16 cellular contexts compared by ENCODE assay signal in the genomic region with DNA sequence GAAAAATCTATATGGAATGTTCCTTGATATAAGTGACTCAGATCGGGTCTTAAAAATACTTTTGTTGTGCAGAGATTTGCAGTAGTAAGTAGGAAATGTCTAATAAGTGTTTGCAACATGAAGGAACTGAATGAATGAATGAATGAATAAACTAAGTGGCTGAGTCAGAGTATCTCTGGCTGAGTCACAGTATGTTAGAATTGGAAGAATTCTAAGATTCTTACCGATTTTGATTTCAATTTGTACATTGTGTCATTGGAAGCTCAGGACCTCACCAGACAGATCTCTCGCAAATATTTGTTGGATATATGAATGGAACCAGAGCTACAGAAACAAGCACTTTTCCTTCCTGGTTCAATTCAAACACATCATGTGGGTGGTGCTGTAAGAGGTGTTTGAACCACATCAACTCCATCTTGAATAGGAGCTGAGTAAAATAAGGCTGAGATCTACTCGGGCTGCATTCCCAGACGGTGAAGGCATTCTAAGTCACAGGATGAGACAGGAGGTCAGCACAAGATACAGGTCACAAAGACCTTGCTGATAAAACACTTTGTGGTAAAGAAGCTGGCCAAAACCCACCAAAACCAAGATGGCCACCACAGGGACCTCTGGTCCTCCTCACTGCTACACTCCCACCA.
A peak's percentile ranks its signal among the peaks of the same experiment; 100 is the strongest.
DNase-seq lines count a peak whose midpoint lies in the region; ATAC-seq, FAIRE-seq and TF ChIP-seq lines count a peak whose summit lies in the region.
"Had no signal": no experiment of that assay in that cellular context is flagged by ENCODE, and none has a peak within 500 bp of the region (broad histone marks: within the 10 kb centered on the region; RNA-seq: fewer than 3 reads in every experiment).

No MANE protein-coding gene starts in this region.

- H3K9me3 Mint-ChIP-seq in osteocyte (ENCODE audit: unreplicated experiment) = no peaks in the 10 kb centered on the region
- no peaks in the 10 kb centered on the region for H3K9me3 Mint-ChIP-seq in activated T-cell treated with anti-CD3 and anti-CD28 coated beads, Interleukin-2, amount 50 U/mL, for 72 hours
- H3K9me3 Mint-ChIP-seq: stimulated activated naive CD8-positive, alpha-beta T cell treated with anti-CD3 and anti-CD28 coated beads, Interleukin-15, amount 100 ng/mL, for 72 hours had no signal

- no peaks in the 10 kb centered on the region for H3K9me1 ChIP-seq in endothelial cell of umbilical vein (replicated peaks; ENCODE audit: control insufficient read depth, extremely low read depth, insufficient read depth, low read length)

- H3K27ac ChIP-seq in endothelial cell of umbilical vein (ENCODE audit: insufficient read depth, low read depth, low read length) = peak overlapping the region; percentile 19
- H3K27ac ChIP-seq: heart left ventricle, parathyroid adenoma had no signal

- H3K4me1 ChIP-seq in endothelial cell of umbilical vein (ENCODE audit: control insufficient read depth, extremely low read depth, insufficient read depth, low read length) = peaks cover 8% of the 10 kb centered on the region

- H3K4me1 Mint-ChIP-seq in osteocyte (ENCODE audit: unreplicated experiment) = peaks cover 39% of the 10 kb centered on the region
- peaks cover 59% of the 10 kb centered on the region for H3K4me1 Mint-ChIP-seq in activated T-cell treated with anti-CD3 and anti-CD28 coated beads, Interleukin-2, amount 50 U/mL, for 72 hours (ENCODE audit: low read depth)

- H3K27ac Mint-ChIP-seq in osteocyte (ENCODE audit: unreplicated experiment) = peak overlapping the region; percentile 88
- no peak overlapping the region for H3K27ac Mint-ChIP-seq in activated T-cell treated with anti-CD3 and anti-CD28 coated beads, Interleukin-2, amount 50 U/mL, for 72 hours

- H2AFZ ChIP-seq in endothelial cell of umbilical vein (ENCODE audit: low read depth, low read length) = peak overlapping the region; percentile 35
- H2AFZ ChIP-seq: parathyroid adenoma had no signal

- CTCF ChIA-PET in endothelial cell of umbilical vein (lab: Charles Lee) = no interaction called here

- no peak for ATAC-seq in HG03439 (IDR thresholded peaks at IDR 0.05; ENCODE audit: unreplicated experiment)
- ATAC-seq in activated T-cell treated with anti-CD3 and anti-CD28 coated beads, Interleukin-2, amount 50 U/mL, for 72 hours (replicated peaks in 1 of 2) = no peak
- ATAC-seq: heart left ventricle; stimulated activated naive CD8-positive, alpha-beta T cell treated with anti-CD3 and anti-CD28 coated beads, Interleukin-15, amount 100 ng/mL, for 72 hours had no signal

- peak overlapping the region; percentile 5 for H3K4me2 ChIP-seq in endothelial cell of umbilical vein (ENCODE audit: insufficient read depth, low read length)

- no peaks in the 10 kb centered on the region for H3K36me3 ChIP-seq in endothelial cell of umbilical vein (ENCODE audit: control insufficient read depth in 2 of 2, extremely low read depth in 1 of 2, insufficient read depth in 2 of 2, low read length in 2 of 2)
- H3K36me3 ChIP-seq: heart left ventricle had no signal

- no peaks in the 10 kb centered on the region for H3K9me3 ChIP-seq in endothelial cell of umbilical vein (replicated peaks; ENCODE audit: control insufficient read depth, insufficient read depth, low read length)
- H3K9me3 ChIP-seq: heart left ventricle had no signal

- no peak overlapping the region for H3K4me3 ChIP-seq in endothelial cell of umbilical vein (replicated peaks in 1 of 3; ENCODE audit: insufficient read depth in 1 of 3, low read depth in 1 of 3, low read length in 3 of 3)
- H3K4me3 ChIP-seq: heart left ventricle had no signal

- peak; percentile 43 for FAIRE-seq in endothelial cell of umbilical vein (lab: Jason Lieb, UNC)
- FAIRE-seq: GM12892 had no signal

- dilution Hi-C loops in endothelial cell of umbilical vein (cut with MboI; ENCODE audit: extremely low pct_ligation_motif_present, low sequenced_read_pairs) = no loop called here

- intact Hi-C loops in endothelial cell of umbilical vein (cut with micrococcal nuclease) = no loop called here

- H3K27me3 Mint-ChIP-seq in osteocyte (ENCODE audit: unreplicated experiment) = no peaks in the 10 kb centered on the region
- H3K27me3 Mint-ChIP-seq in activated T-cell treated with anti-CD3 and anti-CD28 coated beads, Interleukin-2, amount 50 U/mL, for 72 hours (ENCODE audit: low read depth) = no peaks in the 10 kb centered on the region
- H3K27me3 Mint-ChIP-seq: stimulated activated naive CD8-positive, alpha-beta T cell treated with anti-CD3 and anti-CD28 coated beads, Interleukin-15, amount 100 ng/mL, for 72 hours had no signal

- DNase-seq in EL = peak; percentile 86
- DNase-seq in NCI-H226 = peak; percentile 19
- peak; percentile 32 for DNase-seq in endothelial cell of umbilical vein (ENCODE audit: low read depth, low spot score)
- DNase-seq in osteocyte (ENCODE audit: extremely low spot score, unreplicated experiment) = no peak
- no peak for DNase-seq in Ammon's horn (ENCODE audit: low spot score)
- DNase-seq in SW 1271 (lab: John Stamatoyannopoulos, UW) = no peak
- no peak for DNase-seq in activated T-cell treated with anti-CD3 and anti-CD28 coated beads, Interleukin-2, amount 50 U/mL, for 72 hours
- DNase-seq: activated CD4-positive, CD25-positive, alpha-beta regulatory T cell; heart left ventricle; NCI-H69; SIG-M5; stimulated activated CD4-positive, alpha-beta T cell treated with anti-CD3 and anti-CD28 coated beads, Interleukin-4, amount 100 ng/mL, for 24 hours; stimulated activated naive CD8-positive, alpha-beta T cell treated with anti-CD3 and anti-CD28 coated beads, Interleukin-15, amount 100 ng/mL, for 72 hours had no signal

- H3K27me3 ChIP-seq in endothelial cell of umbilical vein (ENCODE audit: control insufficient read depth in 2 of 2, insufficient read depth in 2 of 2, low read length in 2 of 2) = no peaks in the 10 kb centered on the region
- H3K27me3 ChIP-seq: heart left ventricle had no signal

- H3K36me3 Mint-ChIP-seq in osteocyte (ENCODE audit: unreplicated experiment) = peaks cover 4% of the 10 kb centered on the region
- H3K36me3 Mint-ChIP-seq in activated T-cell treated with anti-CD3 and anti-CD28 coated beads, Interleukin-2, amount 50 U/mL, for 72 hours (ENCODE audit: insufficient read depth in 2 of 2) = peaks cover 2 to 11% of the 10 kb centered on the region in 2 donors

- TF ChIP-seq CTCF in endothelial cell of umbilical vein (IDR thresholded peaks at IDR 0.05; ENCODE audit: extremely low read depth in 1 of 2, insufficient read depth in 1 of 2, low read depth in 1 of 2, low read length in 2 of 2) (no peak), osteocyte (IDR thresholded peaks at IDR 0.05) (no peak)

- no TSS peak for BruUV-seq in endothelial cell of umbilical vein (replicated peaks; lab: Mats Ljungman, UMichigan)

- no peak for TF ChIP-seq POLR2A in endothelial cell of umbilical vein (IDR thresholded peaks at IDR 0.05; ENCODE audit: low read depth, low read length)

- H4K20me1 ChIP-seq in endothelial cell of umbilical vein (replicated peaks; ENCODE audit: control insufficient read depth, extremely low read depth, insufficient read depth, low read length) = no peaks in the 10 kb centered on the region

- no peak overlapping the region for H3K4me3 Mint-ChIP-seq in osteocyte (ENCODE audit: unreplicated experiment)
- H3K4me3 Mint-ChIP-seq in activated T-cell treated with anti-CD3 and anti-CD28 coated beads, Interleukin-2, amount 50 U/mL, for 72 hours = no peak overlapping the region
- H3K4me3 Mint-ChIP-seq: stimulated activated naive CD8-positive, alpha-beta T cell treated with anti-CD3 and anti-CD28 coated beads, Interleukin-15, amount 100 ng/mL, for 72 hours had no signal

- H3K9ac ChIP-seq in endothelial cell of umbilical vein (replicated peaks; ENCODE audit: extremely low read depth, insufficient read depth, low read length) = no peak overlapping the region
- H3K9ac ChIP-seq: parathyroid adenoma had no signal

- no peaks in the 10 kb centered on the region for H3K79me2 ChIP-seq in endothelial cell of umbilical vein (ENCODE audit: control insufficient read depth, insufficient read depth, low read length)

- POLR2A ChIA-PET in endothelial cell of umbilical vein (lab: Charles Lee) = no interaction called here

TF ChIP-seq in endothelial cell of umbilical vein, 7 proteins besides CTCF, POLR2A, EP300 and RAD21:
- TF ChIP-seq JUN (IDR thresholded peaks at IDR 0.05; ENCODE audit: borderline replicate concordance, insufficient read depth, insufficient read length, low read depth) = peak; percentile 4
- no peak for TF ChIP-seq MYC (IDR thresholded peaks at IDR 0.05; ENCODE audit: low read depth, low read length)
- TF ChIP-seq FOS (IDR thresholded peaks at IDR 0.05; ENCODE audit: borderline replicate concordance, insufficient read depth, low read length) = peak; percentile 94
- TF ChIP-seq, protein P1, sequence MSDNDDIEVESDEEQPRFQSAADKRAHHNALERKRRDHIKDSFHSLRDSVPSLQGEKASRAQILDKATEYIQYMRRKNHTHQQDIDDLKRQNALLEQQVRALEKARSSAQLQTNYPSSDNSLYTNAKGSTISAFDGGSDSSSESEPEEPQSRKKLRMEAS (IDR thresholded peaks at IDR 0.05; ENCODE audit: insufficient read depth, insufficient read length) = no peak
- TF ChIP-seq GATA2 (IDR thresholded peaks at IDR 0.05; ENCODE audit: insufficient read depth, insufficient read length, low read depth, low read length) = peak; percentile 7
TF ChIP-seq in endothelial cell of umbilical vein: peak in this region for 3.

Comparison
In these comparisons a context has a peak if more than half of its experiments do, and no peak if none do; other contexts are left out.
1. DNase-seq: peak in EL (single experiment), NCI-H226 (single experiment) and endothelial cell of umbilical vein (single experiment); none in osteocyte (single experiment), Ammon's horn (single experiment), SW 1271 (0 of 2) and activated T-cell treated with anti-CD3 and anti-CD28 coated beads, Interleukin-2, amount 50 U/mL, for 72 hours (0 of 2).